ENCODE assay signal across 2 cellular contexts in the genomic region with DNA sequence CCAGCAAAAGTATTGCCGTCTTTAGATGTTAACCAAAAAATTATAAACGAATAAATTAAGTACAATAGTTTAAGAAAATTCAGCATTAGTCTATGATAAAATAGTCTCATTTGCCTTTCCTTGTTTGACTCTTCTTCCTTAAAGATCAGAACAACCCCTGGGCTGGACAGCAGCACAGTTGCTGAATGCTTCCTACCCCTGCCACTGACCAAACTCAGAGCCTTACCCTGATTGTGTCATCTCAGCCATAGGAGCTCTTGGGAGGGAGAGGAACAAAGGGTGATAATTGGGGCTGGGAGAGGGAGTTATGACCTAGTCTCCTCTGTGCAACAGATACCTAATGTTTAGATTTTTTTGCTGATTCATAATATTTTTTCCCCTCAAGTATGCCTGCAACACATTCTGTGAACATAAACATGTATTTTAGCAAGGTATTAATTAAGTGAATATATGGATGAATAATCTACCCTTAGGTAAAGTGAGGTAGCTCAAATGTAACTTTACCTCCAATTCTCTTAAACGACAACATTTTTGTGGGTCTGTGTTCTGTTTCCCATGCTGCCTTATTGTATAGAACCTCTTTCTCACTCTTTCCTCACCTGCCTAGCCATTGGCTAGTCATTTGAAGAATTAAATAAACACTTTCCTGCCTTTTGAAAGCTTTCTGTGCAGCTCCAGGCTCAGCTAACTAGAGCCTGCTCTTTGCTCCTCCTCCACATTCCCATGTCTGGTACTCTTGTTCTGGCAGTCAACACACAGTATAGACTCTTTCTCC.
TF ChIP-seq lines count a peak whose summit lies in the region.

No MANE protein-coding gene starts in this region.

TF ChIP-seq in SK-N-SH, 30 proteins besides CTCF, POLR2A, EP300 and RAD21:
- TF ChIP-seq, protein P1, sequence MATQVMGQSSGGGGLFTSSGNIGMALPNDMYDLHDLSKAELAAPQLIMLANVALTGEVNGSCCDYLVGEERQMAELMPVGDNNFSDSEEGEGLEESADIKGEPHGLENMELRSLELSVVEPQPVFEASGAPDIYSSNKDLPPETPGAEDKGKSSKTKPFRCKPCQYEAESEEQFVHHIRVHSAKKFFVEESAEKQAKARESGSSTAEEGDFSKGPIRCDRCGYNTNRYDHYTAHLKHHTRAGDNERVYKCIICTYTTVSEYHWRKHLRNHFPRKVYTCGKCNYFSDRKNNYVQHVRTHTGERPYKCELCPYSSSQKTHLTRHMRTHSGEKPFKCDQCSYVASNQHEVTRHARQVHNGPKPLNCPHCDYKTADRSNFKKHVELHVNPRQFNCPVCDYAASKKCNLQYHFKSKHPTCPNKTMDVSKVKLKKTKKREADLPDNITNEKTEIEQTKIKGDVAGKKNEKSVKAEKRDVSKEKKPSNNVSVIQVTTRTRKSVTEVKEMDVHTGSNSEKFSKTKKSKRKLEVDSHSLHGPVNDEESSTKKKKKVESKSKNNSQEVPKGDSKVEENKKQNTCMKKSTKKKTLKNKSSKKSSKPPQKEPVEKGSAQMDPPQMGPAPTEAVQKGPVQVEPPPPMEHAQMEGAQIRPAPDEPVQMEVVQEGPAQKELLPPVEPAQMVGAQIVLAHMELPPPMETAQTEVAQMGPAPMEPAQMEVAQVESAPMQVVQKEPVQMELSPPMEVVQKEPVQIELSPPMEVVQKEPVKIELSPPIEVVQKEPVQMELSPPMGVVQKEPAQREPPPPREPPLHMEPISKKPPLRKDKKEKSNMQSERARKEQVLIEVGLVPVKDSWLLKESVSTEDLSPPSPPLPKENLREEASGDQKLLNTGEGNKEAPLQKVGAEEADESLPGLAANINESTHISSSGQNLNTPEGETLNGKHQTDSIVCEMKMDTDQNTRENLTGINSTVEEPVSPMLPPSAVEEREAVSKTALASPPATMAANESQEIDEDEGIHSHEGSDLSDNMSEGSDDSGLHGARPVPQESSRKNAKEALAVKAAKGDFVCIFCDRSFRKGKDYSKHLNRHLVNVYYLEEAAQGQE (IDR thresholded peaks at IDR 0.05; ENCODE audit: low read depth, low read length) = peak; percentile 82
- no peak for TF ChIP-seq MXI1 (IDR thresholded peaks at IDR 0.05; ENCODE audit: low read depth, low read length)

TF ChIP-seq in SK-N-SH treated with all-trans-retinoic acid at 6 μM for 48 hours, 23 proteins besides CTCF, POLR2A, EP300 and RAD21 (continued from another document):
- TF ChIP-seq, protein P2, sequence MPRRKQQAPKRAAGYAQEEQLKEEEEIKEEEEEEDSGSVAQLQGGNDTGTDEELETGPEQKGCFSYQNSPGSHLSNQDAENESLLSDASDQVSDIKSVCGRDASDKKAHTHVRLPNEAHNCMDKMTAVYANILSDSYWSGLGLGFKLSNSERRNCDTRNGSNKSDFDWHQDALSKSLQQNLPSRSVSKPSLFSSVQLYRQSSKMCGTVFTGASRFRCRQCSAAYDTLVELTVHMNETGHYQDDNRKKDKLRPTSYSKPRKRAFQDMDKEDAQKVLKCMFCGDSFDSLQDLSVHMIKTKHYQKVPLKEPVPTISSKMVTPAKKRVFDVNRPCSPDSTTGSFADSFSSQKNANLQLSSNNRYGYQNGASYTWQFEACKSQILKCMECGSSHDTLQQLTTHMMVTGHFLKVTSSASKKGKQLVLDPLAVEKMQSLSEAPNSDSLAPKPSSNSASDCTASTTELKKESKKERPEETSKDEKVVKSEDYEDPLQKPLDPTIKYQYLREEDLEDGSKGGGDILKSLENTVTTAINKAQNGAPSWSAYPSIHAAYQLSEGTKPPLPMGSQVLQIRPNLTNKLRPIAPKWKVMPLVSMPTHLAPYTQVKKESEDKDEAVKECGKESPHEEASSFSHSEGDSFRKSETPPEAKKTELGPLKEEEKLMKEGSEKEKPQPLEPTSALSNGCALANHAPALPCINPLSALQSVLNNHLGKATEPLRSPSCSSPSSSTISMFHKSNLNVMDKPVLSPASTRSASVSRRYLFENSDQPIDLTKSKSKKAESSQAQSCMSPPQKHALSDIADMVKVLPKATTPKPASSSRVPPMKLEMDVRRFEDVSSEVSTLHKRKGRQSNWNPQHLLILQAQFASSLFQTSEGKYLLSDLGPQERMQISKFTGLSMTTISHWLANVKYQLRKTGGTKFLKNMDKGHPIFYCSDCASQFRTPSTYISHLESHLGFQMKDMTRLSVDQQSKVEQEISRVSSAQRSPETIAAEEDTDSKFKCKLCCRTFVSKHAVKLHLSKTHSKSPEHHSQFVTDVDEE (CRISPR knock-in tag; IDR thresholded peaks at IDR 0.05) = no peak
- no peak for TF ChIP-seq ZNF70 (CRISPR knock-in tag; IDR thresholded peaks at IDR 0.05)
- no peak for TF ChIP-seq PPARA (CRISPR knock-in tag; IDR thresholded peaks at IDR 0.05; ENCODE audit: borderline replicate concordance)
- TF ChIP-seq CSDC2 (CRISPR knock-in tag; IDR thresholded peaks at IDR 0.05) = no peak
- no peak for TF ChIP-seq ZNF565 (CRISPR knock-in tag; conservative IDR thresholded peaks at IDR 0.05; ENCODE audit: low read depth)
- TF ChIP-seq, protein P3, sequence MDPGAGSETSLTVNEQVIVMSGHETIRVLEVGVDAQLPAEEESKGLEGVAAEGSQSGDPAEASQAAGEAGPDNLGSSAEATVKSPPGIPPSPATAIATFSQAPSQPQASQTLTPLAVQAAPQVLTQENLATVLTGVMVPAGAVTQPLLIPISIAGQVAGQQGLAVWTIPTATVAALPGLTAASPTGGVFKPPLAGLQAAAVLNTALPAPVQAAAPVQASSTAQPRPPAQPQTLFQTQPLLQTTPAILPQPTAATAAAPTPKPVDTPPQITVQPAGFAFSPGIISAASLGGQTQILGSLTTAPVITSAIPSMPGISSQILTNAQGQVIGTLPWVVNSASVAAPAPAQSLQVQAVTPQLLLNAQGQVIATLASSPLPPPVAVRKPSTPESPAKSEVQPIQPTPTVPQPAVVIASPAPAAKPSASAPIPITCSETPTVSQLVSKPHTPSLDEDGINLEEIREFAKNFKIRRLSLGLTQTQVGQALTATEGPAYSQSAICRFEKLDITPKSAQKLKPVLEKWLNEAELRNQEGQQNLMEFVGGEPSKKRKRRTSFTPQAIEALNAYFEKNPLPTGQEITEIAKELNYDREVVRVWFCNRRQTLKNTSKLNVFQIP (CRISPR knock-in tag; IDR thresholded peaks at IDR 0.05; ENCODE audit: borderline replicate concordance, low read depth) = no peak
